ENCODE assay signal across 11 cellular contexts in genomic region chr3:12963869-12964712, GRCh38.
DNase-seq lines count a peak whose midpoint lies in the region; ATAC-seq and TF ChIP-seq lines count a peak whose summit lies in the region.
"Had no signal": no experiment of that assay in that cellular context is flagged by ENCODE, and none has a peak within 500 bp of the region (broad histone marks: within the 10 kb centered on the region; RNA-seq: fewer than 3 reads in every experiment).

No MANE protein-coding gene starts in this region.

- peaks cover 76% of the 10 kb centered on the region for H3K4me1 Mint-ChIP-seq in activated CD8-positive, alpha-beta T cell treated with anti-CD3 and anti-CD28 coated beads, Interleukin-2, amount 10 ng/mL, durations not matched to agents 7 days and 5 days (ENCODE audit: low read depth)
- H3K4me1 Mint-ChIP-seq in activated CD8-positive, alpha-beta T cell treated with anti-CD3 and anti-CD28 coated beads for 36 hours (ENCODE audit: low read depth) = peaks cover 75% of the 10 kb centered on the region

- intact Hi-C loops in activated CD8-positive, alpha-beta T cell treated with anti-CD3 and anti-CD28 coated beads for 36 hours (cut with micrococcal nuclease) = no loop called here
- intact Hi-C loops in left ventricle myocardium inferior (cut with micrococcal nuclease) = no loop called here

- peak overlapping the region; percentile 28 for H3K27ac Mint-ChIP-seq in activated CD8-positive, alpha-beta T cell treated with anti-CD3 and anti-CD28 coated beads, Interleukin-2, amount 10 ng/mL, durations not matched to agents 7 days and 5 days
- no peak overlapping the region for H3K27ac Mint-ChIP-seq in activated CD8-positive, alpha-beta T cell treated with anti-CD3 and anti-CD28 coated beads for 36 hours
- H3K27ac Mint-ChIP-seq: WTC11 had no signal

- peak overlapping the region; percentile 94 for H3K4me3 ChIP-seq in left ventricle myocardium inferior
- peak overlapping the region in 1 of 2 donors; percentile 22 for H3K4me3 ChIP-seq in stomach smooth muscle (ENCODE audit: low read length in 2 of 2)
- H3K4me3 ChIP-seq: pancreas, thoracic aorta had no signal

- CTCF ChIA-PET in activated CD8-positive, alpha-beta T cell treated with anti-CD3 and anti-CD28 coated beads, Interleukin-2, amount 10 ng/mL, durations not matched to agents 7 days and 5 days (lab: Charles Lee) = interaction anchor here (1.1 to 2.3 kb wide), 4 partner anchors 14 to 31 kb away, joined by 3 to 10 read pairs (median 8); no protein-coding TSS in a partner anchor
- CTCF ChIA-PET in activated CD8-positive, alpha-beta T cell treated with anti-CD3 and anti-CD28 coated beads for 36 hours (lab: Charles Lee) = interaction anchor here (1.0 to 3.4 kb wide), 5 partner anchors 16 to 73 kb away, joined by 3 to 15 read pairs (median 14); no protein-coding TSS in a partner anchor

- H3K36me3 ChIP-seq in left ventricle myocardium inferior = no peaks in the 10 kb centered on the region
- no peaks in the 10 kb centered on the region for H3K36me3 ChIP-seq in stomach smooth muscle (ENCODE audit: control insufficient read depth in 2 of 2, insufficient read depth in 2 of 2, low read length in 2 of 2)
- H3K36me3 ChIP-seq: pancreas, thoracic aorta had no signal

- POLR2A ChIA-PET in activated CD8-positive, alpha-beta T cell treated with anti-CD3 and anti-CD28 coated beads, Interleukin-2, amount 10 ng/mL, durations not matched to agents 7 days and 5 days (lab: Charles Lee) = no interaction called here
- POLR2A ChIA-PET in activated CD8-positive, alpha-beta T cell treated with anti-CD3 and anti-CD28 coated beads for 36 hours (lab: Charles Lee) = interaction anchor here (1.1 to 1.5 kb wide), 3 partner anchors 9 to 122 kb away, joined by 3 to 4 read pairs (median 4); partner anchors contain the start of gene RPL32

- peak overlapping the region; percentile 17 for H3K4me3 Mint-ChIP-seq in activated CD8-positive, alpha-beta T cell treated with anti-CD3 and anti-CD28 coated beads, Interleukin-2, amount 10 ng/mL, durations not matched to agents 7 days and 5 days
- H3K4me3 Mint-ChIP-seq in activated CD8-positive, alpha-beta T cell treated with anti-CD3 and anti-CD28 coated beads for 36 hours = no peak overlapping the region
- H3K4me3 Mint-ChIP-seq: WTC11 had no signal

- peaks cover 18% of the 10 kb centered on the region for H3K36me3 Mint-ChIP-seq in activated CD8-positive, alpha-beta T cell treated with anti-CD3 and anti-CD28 coated beads, Interleukin-2, amount 10 ng/mL, durations not matched to agents 7 days and 5 days (ENCODE audit: low read depth)
- H3K36me3 Mint-ChIP-seq in activated CD8-positive, alpha-beta T cell treated with anti-CD3 and anti-CD28 coated beads for 36 hours (ENCODE audit: low read depth) = no peaks in the 10 kb centered on the region
- H3K36me3 Mint-ChIP-seq: WTC11 had no signal

- H3K9me3 ChIP-seq in left ventricle myocardium inferior (replicated peaks) = no peaks in the 10 kb centered on the region
- H3K9me3 ChIP-seq in stomach smooth muscle (ENCODE audit: control insufficient read depth in 2 of 2, low read length in 2 of 2) = no peaks in the 10 kb centered on the region
- H3K9me3 ChIP-seq: pancreas, thoracic aorta had no signal

- peak overlapping the region; percentile 91 for H3K27ac ChIP-seq in left ventricle myocardium inferior (replicated peaks)
- H3K27ac ChIP-seq in stomach smooth muscle (ENCODE audit: low read length) = peak overlapping the region; percentile 18

- no peak for TF ChIP-seq CTCF in activated CD8-positive, alpha-beta T cell treated with anti-CD3 and anti-CD28 coated beads for 36 hours (IDR thresholded peaks at IDR 0.05)
- no peak for TF ChIP-seq CTCF in left ventricle myocardium inferior (IDR thresholded peaks at IDR 0.05; ENCODE audit: borderline replicate concordance)

- peaks cover 4% of the 10 kb centered on the region for H3K27me3 Mint-ChIP-seq in activated CD8-positive, alpha-beta T cell treated with anti-CD3 and anti-CD28 coated beads, Interleukin-2, amount 10 ng/mL, durations not matched to agents 7 days and 5 days (ENCODE audit: low read depth)
- H3K27me3 Mint-ChIP-seq in activated CD8-positive, alpha-beta T cell treated with anti-CD3 and anti-CD28 coated beads for 36 hours = no peaks in the 10 kb centered on the region

- no peak for DNase-seq in activated CD8-positive, alpha-beta T cell treated with anti-CD3 and anti-CD28 coated beads, Interleukin-2, amount 10 ng/mL, durations not matched to agents 7 days and 5 days
- DNase-seq in activated CD8-positive, alpha-beta T cell treated with anti-CD3 and anti-CD28 coated beads for 36 hours = no peak
- DNase-seq in RPMI7951 (ENCODE audit: low read depth) = peak; percentile 35
- DNase-seq in left ventricle myocardium inferior = no peak
- no peak for DNase-seq in stimulated activated CD4-positive, alpha-beta T cell treated with anti-CD3 and anti-CD28 coated beads, Interleukin-15, amount 100 ng/mL, for 24 hours
- no peak for DNase-seq in NCI-H1694 (lab: John Stamatoyannopoulos, UW)

- peaks cover 97% of the 10 kb centered on the region for H3K4me1 ChIP-seq in left ventricle myocardium inferior
- H3K4me1 ChIP-seq in stomach smooth muscle (ENCODE audit: control insufficient read depth, insufficient read depth, low read length) = peaks cover 90% of the 10 kb centered on the region

- H3K9ac ChIP-seq in stomach smooth muscle (ENCODE audit: low read length in 2 of 2) = no peak overlapping the region

- H3K27me3 ChIP-seq in left ventricle myocardium inferior (ENCODE audit: low read depth) (no peaks in the 10 kb centered on the region), stomach smooth muscle (ENCODE audit: control insufficient read depth in 1 of 2, insufficient read depth in 2 of 2, low read length in 2 of 2) (no peaks in the 10 kb centered on the region)
- H3K27me3 ChIP-seq: pancreas had no signal

- ATAC-seq in activated CD8-positive, alpha-beta T cell treated with anti-CD3 and anti-CD28 coated beads, Interleukin-2, amount 10 ng/mL, durations not matched to agents 7 days and 5 days = no peak
- ATAC-seq in activated CD8-positive, alpha-beta T cell treated with anti-CD3 and anti-CD28 coated beads for 36 hours = no peak
- no peak for ATAC-seq in GM18502 (IDR thresholded peaks at IDR 0.05; ENCODE audit: poor library complexity, unreplicated experiment)
- ATAC-seq: WTC11 had no signal

- no peaks in the 10 kb centered on the region for H3K9me3 Mint-ChIP-seq in activated CD8-positive, alpha-beta T cell treated with anti-CD3 and anti-CD28 coated beads, Interleukin-2, amount 10 ng/mL, durations not matched to agents 7 days and 5 days (ENCODE audit: insufficient read depth)
- H3K9me3 Mint-ChIP-seq in activated CD8-positive, alpha-beta T cell treated with anti-CD3 and anti-CD28 coated beads for 36 hours = no peaks in the 10 kb centered on the region
- H3K9me3 Mint-ChIP-seq: WTC11 had no signal
